Comparison of ENCODE assay signal across 17 cellular contexts in the genomic region with DNA sequence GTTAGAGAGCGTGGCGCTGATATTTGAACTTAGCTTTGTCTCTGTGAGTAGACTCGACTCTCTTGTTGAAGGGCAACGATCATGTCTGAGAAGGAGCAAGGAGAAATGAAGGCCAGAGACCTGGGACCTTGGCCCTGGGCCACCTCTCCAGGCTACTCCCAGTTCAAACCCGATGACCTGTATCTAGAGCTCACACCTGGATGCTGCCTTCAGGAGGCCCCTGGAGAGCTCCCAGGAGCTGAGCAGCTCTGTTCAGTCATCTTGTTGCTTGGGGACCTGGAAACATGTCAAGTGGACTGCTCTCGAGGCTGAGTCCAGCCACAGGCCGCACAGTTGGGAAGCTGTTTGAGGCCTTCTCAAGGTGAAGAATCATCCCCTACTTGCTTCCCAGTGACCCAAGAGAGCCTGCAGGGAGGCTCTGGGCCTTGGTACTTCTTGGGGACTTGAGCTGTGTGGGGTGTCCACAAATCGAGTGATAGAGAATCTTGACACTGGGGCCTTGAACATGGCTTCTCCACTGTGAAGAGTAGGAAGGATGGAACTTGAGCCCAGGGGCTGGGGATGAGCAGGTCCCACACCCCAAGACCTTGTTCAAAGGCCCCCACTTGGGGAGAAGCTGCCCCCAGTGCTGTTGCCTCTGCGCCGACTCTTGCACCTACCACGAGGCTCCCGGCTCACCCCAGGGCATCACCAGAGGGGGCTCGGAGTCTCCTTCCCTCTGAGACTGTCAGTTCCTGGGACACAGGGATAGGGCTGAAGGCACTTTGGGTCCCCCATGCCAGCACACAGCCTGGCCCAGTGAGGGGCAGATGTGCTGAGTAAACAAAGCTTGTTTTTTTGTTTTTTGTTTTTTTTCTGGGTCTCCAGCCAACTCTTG.
DNase-seq lines count a peak whose midpoint lies in the region; ATAC-seq and TF ChIP-seq lines count a peak whose summit lies in the region.
"Had no signal": no experiment of that assay in that cellular context is flagged by ENCODE, and none has a peak within 500 bp of the region (broad histone marks: within the 10 kb centered on the region; RNA-seq: fewer than 3 reads in every experiment).

No MANE protein-coding gene starts in this region.

- H3F3A ChIP-seq in neural progenitor cell (ENCODE audit: low read depth): no peaks in the 10 kb centered on the region

- no peaks in the 10 kb centered on the region for H3K27me3 ChIP-seq in neural progenitor cell

- no peaks in the 10 kb centered on the region for H3K4me1 ChIP-seq in neural progenitor cell

- ATAC-seq in HG03442 (IDR thresholded peaks at IDR 0.05; ENCODE audit: unreplicated experiment): no peak
- ATAC-seq: CD8-positive, alpha-beta T cell had no signal

- no peaks in the 10 kb centered on the region for H3K9me3 ChIP-seq in neural progenitor cell (ENCODE audit: low read depth)

- no peak overlapping the region for H3K27ac ChIP-seq in neural progenitor cell
- H3K27ac ChIP-seq: 22Rv1, HL-60 had no signal

- no peak overlapping the region for H2AFZ ChIP-seq in neural progenitor cell (replicated peaks)

- no peak overlapping the region for H3K27ac Mint-ChIP-seq in activated CD4-positive, alpha-beta memory T cell treated with anti-CD3 and anti-CD28 coated beads, Interleukin-2, amount 10 ng/mL, durations not matched to agents 7 days and 5 days
- no peak overlapping the region for H3K27ac Mint-ChIP-seq in activated CD4-positive, alpha-beta memory T cell treated with anti-CD3 and anti-CD28 coated beads for 36 hours
- H3K27ac Mint-ChIP-seq in neural progenitor cell: peak overlapping the region; percentile 61
- H3K27ac Mint-ChIP-seq: CD14-positive monocyte; CD8-positive, alpha-beta T cell; HFFc6 had no signal

- no peak overlapping the region for H3K9ac ChIP-seq in neural progenitor cell

- TF ChIP-seq CTCF in neural progenitor cell (IDR thresholded peaks at IDR 0.05): no peak

- POLR2A ChIA-PET in activated CD4-positive, alpha-beta memory T cell treated with anti-CD3 and anti-CD28 coated beads, Interleukin-2, amount 10 ng/mL, durations not matched to agents 7 days and 5 days (lab: Charles Lee): no interaction called here
- POLR2A ChIA-PET in activated CD4-positive, alpha-beta memory T cell treated with anti-CD3 and anti-CD28 coated beads for 36 hours (lab: Charles Lee): no interaction called here

- DNase-seq in activated CD4-positive, alpha-beta memory T cell treated with anti-CD3 and anti-CD28 coated beads, Interleukin-2, amount 10 ng/mL, durations not matched to agents 7 days and 5 days: peak; percentile 8
- DNase-seq in activated CD4-positive, alpha-beta memory T cell treated with anti-CD3 and anti-CD28 coated beads for 36 hours: no peak
- peak; percentile 31 for DNase-seq in ecto neural progenitor cell (ENCODE audit: low spot score)
- no peak for DNase-seq in neural progenitor cell (ENCODE audit: low spot score)
- DNase-seq in ureter (ENCODE audit: low spot score): peak; percentile 32
- DNase-seq in NCI-H1930 (lab: John Stamatoyannopoulos, UW): no peak
- no peak for DNase-seq in amniotic stem cell (lab: John Stamatoyannopoulos, UW)
- DNase-seq: CD8-positive, alpha-beta T cell; COR-L47; DND-41; GDM1; HCEC 1CT; HFFc6 had no signal

- H3K9me3 Mint-ChIP-seq in activated CD4-positive, alpha-beta memory T cell treated with anti-CD3 and anti-CD28 coated beads, Interleukin-2, amount 10 ng/mL, durations not matched to agents 7 days and 5 days: no peaks in the 10 kb centered on the region
- no peaks in the 10 kb centered on the region for H3K9me3 Mint-ChIP-seq in activated CD4-positive, alpha-beta memory T cell treated with anti-CD3 and anti-CD28 coated beads for 36 hours
- H3K9me3 Mint-ChIP-seq in neural progenitor cell: no peaks in the 10 kb centered on the region
- H3K9me3 Mint-ChIP-seq: CD8-positive, alpha-beta T cell; HFFc6 had no signal

- intact Hi-C loops in activated CD4-positive, alpha-beta memory T cell treated with anti-CD3 and anti-CD28 coated beads for 36 hours (cut with micrococcal nuclease): no loop called here

- CTCF ChIA-PET in activated CD4-positive, alpha-beta memory T cell treated with anti-CD3 and anti-CD28 coated beads, Interleukin-2, amount 10 ng/mL, durations not matched to agents 7 days and 5 days (lab: Charles Lee): no interaction called here
- CTCF ChIA-PET in activated CD4-positive, alpha-beta memory T cell treated with anti-CD3 and anti-CD28 coated beads for 36 hours (lab: Charles Lee): no interaction called here

- no peaks in the 10 kb centered on the region for H3K79me2 ChIP-seq in neural progenitor cell (ENCODE audit: low read depth)

- no peak overlapping the region for H3K4me2 ChIP-seq in neural progenitor cell

- no peak overlapping the region for H3K4me3 ChIP-seq in neural progenitor cell

- H3K4me3 Mint-ChIP-seq in activated CD4-positive, alpha-beta memory T cell treated with anti-CD3 and anti-CD28 coated beads, Interleukin-2, amount 10 ng/mL, durations not matched to agents 7 days and 5 days: no peak overlapping the region
- H3K4me3 Mint-ChIP-seq in activated CD4-positive, alpha-beta memory T cell treated with anti-CD3 and anti-CD28 coated beads for 36 hours: no peak overlapping the region
- no peak overlapping the region for H3K4me3 Mint-ChIP-seq in neural progenitor cell
- H3K4me3 Mint-ChIP-seq: CD14-positive monocyte; CD8-positive, alpha-beta T cell; HFFc6 had no signal

- no peaks in the 10 kb centered on the region for H3K27me3 Mint-ChIP-seq in activated CD4-positive, alpha-beta memory T cell treated with anti-CD3 and anti-CD28 coated beads, Interleukin-2, amount 10 ng/mL, durations not matched to agents 7 days and 5 days
- no peaks in the 10 kb centered on the region for H3K27me3 Mint-ChIP-seq in activated CD4-positive, alpha-beta memory T cell treated with anti-CD3 and anti-CD28 coated beads for 36 hours
- H3K27me3 Mint-ChIP-seq in neural progenitor cell (ENCODE audit: insufficient read depth, low read depth): peaks cover 4% of the 10 kb centered on the region

- H4K20me1 ChIP-seq in neural progenitor cell (ENCODE audit: low read depth): no peaks in the 10 kb centered on the region

- no peaks in the 10 kb centered on the region for H3K36me3 ChIP-seq in neural progenitor cell

- no peaks in the 10 kb centered on the region for H3K4me1 Mint-ChIP-seq in activated CD4-positive, alpha-beta memory T cell treated with anti-CD3 and anti-CD28 coated beads, Interleukin-2, amount 10 ng/mL, durations not matched to agents 7 days and 5 days
- no peaks in the 10 kb centered on the region for H3K4me1 Mint-ChIP-seq in activated CD4-positive, alpha-beta memory T cell treated with anti-CD3 and anti-CD28 coated beads for 36 hours (ENCODE audit: low read depth)
- peaks cover 9% of the 10 kb centered on the region for H3K4me1 Mint-ChIP-seq in neural progenitor cell
- H3K4me1 Mint-ChIP-seq: CD14-positive monocyte had no signal

- H3K36me3 Mint-ChIP-seq in activated CD4-positive, alpha-beta memory T cell treated with anti-CD3 and anti-CD28 coated beads, Interleukin-2, amount 10 ng/mL, durations not matched to agents 7 days and 5 days (ENCODE audit: low read depth): no peaks in the 10 kb centered on the region
- H3K36me3 Mint-ChIP-seq in activated CD4-positive, alpha-beta memory T cell treated with anti-CD3 and anti-CD28 coated beads for 36 hours: no peaks in the 10 kb centered on the region
- H3K36me3 Mint-ChIP-seq in neural progenitor cell: no peaks in the 10 kb centered on the region
- H3K36me3 Mint-ChIP-seq: CD14-positive monocyte; CD8-positive, alpha-beta T cell had no signal

Comparison
In these comparisons a context has a peak if more than half of its experiments do, and no peak if none do; other contexts are left out.
1. DNase-seq: peak in activated CD4-positive, alpha-beta memory T cell treated with anti-CD3 and anti-CD28 coated beads, Interleukin-2, amount 10 ng/mL, durations not matched to agents 7 days and 5 days (single experiment), ecto neural progenitor cell (single experiment) and ureter (single experiment); none in activated CD4-positive, alpha-beta memory T cell treated with anti-CD3 and anti-CD28 coated beads for 36 hours (single experiment), neural progenitor cell (single experiment), NCI-H1930 (0 of 2) and amniotic stem cell (single experiment).